In the genomic region with DNA sequence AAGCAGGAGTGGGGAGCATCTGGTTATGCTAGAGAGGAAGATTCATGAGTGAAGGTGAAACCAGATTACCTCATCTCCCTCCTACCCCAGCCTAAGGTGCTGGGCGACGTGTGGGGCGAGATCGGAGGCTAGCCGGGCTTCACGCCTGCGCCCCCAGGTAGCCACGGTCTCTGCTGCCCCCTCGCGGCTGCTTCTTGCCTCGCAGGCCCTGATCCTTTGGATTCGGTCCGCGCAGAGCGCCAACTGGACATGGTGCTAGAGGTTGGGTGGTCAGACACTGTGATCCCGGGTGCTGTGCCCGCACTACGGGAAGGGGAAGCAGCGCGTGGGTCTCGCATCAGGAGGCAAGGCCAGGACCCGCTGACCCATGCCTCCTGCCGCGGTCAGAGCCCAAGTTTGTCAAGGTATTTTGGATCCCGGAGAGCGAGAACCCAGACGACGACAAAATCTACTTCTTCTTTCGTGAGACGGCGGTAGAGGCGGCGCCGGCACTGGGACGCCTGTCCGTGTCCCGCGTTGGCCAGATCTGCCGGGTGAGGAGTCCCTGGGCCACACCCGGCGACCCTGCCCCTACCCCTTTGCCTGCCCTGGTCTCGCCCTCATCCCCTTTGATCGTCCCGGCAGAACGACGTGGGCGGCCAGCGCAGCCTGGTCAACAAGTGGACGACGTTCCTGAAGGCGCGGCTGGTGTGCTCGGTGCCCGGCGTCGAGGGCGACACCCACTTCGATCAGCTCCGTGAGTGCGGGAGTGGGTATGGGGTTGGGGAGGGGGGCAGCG, we compare ENCODE assay signal across 1 cellular context.
A peak's percentile ranks its signal among the peaks of the same experiment; 100 is the strongest.
TF ChIP-seq lines count a peak whose summit lies in the region.

No MANE protein-coding gene starts in this region.

TF ChIP-seq in HepG2, 621 proteins besides CTCF, POLR2A, EP300 and RAD21 (continued from another document and continues in another):
- TF ChIP-seq, protein P1, sequence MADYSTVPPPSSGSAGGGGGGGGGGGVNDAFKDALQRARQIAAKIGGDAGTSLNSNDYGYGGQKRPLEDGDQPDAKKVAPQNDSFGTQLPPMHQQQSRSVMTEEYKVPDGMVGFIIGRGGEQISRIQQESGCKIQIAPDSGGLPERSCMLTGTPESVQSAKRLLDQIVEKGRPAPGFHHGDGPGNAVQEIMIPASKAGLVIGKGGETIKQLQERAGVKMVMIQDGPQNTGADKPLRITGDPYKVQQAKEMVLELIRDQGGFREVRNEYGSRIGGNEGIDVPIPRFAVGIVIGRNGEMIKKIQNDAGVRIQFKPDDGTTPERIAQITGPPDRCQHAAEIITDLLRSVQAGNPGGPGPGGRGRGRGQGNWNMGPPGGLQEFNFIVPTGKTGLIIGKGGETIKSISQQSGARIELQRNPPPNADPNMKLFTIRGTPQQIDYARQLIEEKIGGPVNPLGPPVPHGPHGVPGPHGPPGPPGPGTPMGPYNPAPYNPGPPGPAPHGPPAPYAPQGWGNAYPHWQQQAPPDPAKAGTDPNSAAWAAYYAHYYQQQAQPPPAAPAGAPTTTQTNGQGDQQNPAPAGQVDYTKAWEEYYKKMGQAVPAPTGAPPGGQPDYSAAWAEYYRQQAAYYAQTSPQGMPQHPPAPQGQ (CRISPR knock-in tag; IDR thresholded peaks at IDR 0.05; ENCODE audit: borderline replicate concordance): no peak
- TF ChIP-seq ZNF615 (CRISPR knock-in tag; IDR thresholded peaks at IDR 0.05; ENCODE audit: borderline replicate concordance) (no peak), ERF (CRISPR knock-in tag; IDR thresholded peaks at IDR 0.05) (peak; percentile 76; the same call in 1 of the 2 replicates), ZNF317 (CRISPR knock-in tag; IDR thresholded peaks at IDR 0.05) (peak; percentile 74; the same call in 1 of the 2 replicates), ZFX (CRISPR knock-in tag; IDR thresholded peaks at IDR 0.05; ENCODE audit: low read depth) (peak; percentile 46; the same call in 1 of the 2 replicates), MTF2 (CRISPR knock-in tag; IDR thresholded peaks at IDR 0.05; ENCODE audit: borderline replicate concordance) (no peak), PHF20 (CRISPR knock-in tag; IDR thresholded peaks at IDR 0.05) (no peak), ZSCAN9 (CRISPR knock-in tag; IDR thresholded peaks at IDR 0.05; ENCODE audit: borderline replicate concordance) (peak; percentile 56; the same call in 1 of the 2 replicates), ZNF484 (CRISPR knock-in tag; IDR thresholded peaks at IDR 0.05; ENCODE audit: borderline replicate concordance, low read depth) (no peak), NAIF1 (CRISPR knock-in tag; IDR thresholded peaks at IDR 0.05; ENCODE audit: borderline replicate concordance) (no peak), SMAD1 (CRISPR knock-in tag; IDR thresholded peaks at IDR 0.05; ENCODE audit: borderline replicate concordance, low read depth) (peak; percentile 59; the same call in 1 of the 2 replicates)
- TF ChIP-seq, protein P2, sequence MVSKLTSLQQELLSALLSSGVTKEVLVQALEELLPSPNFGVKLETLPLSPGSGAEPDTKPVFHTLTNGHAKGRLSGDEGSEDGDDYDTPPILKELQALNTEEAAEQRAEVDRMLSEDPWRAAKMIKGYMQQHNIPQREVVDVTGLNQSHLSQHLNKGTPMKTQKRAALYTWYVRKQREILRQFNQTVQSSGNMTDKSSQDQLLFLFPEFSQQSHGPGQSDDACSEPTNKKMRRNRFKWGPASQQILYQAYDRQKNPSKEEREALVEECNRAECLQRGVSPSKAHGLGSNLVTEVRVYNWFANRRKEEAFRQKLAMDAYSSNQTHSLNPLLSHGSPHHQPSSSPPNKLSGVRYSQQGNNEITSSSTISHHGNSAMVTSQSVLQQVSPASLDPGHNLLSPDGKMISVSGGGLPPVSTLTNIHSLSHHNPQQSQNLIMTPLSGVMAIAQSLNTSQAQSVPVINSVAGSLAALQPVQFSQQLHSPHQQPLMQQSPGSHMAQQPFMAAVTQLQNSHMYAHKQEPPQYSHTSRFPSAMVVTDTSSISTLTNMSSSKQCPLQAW (CRISPR knock-in tag; IDR thresholded peaks at IDR 0.05): peak; percentile 72
- TF ChIP-seq, protein P3, sequence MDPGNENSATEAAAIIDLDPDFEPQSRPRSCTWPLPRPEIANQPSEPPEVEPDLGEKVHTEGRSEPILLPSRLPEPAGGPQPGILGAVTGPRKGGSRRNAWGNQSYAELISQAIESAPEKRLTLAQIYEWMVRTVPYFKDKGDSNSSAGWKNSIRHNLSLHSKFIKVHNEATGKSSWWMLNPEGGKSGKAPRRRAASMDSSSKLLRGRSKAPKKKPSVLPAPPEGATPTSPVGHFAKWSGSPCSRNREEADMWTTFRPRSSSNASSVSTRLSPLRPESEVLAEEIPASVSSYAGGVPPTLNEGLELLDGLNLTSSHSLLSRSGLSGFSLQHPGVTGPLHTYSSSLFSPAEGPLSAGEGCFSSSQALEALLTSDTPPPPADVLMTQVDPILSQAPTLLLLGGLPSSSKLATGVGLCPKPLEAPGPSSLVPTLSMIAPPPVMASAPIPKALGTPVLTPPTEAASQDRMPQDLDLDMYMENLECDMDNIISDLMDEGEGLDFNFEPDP (CRISPR knock-in tag; conservative IDR thresholded peaks at IDR 0.05): 0 out of 2 replicates have a peak, but pooled peaks have one; percentile 6
- TF ChIP-seq, protein P4, sequence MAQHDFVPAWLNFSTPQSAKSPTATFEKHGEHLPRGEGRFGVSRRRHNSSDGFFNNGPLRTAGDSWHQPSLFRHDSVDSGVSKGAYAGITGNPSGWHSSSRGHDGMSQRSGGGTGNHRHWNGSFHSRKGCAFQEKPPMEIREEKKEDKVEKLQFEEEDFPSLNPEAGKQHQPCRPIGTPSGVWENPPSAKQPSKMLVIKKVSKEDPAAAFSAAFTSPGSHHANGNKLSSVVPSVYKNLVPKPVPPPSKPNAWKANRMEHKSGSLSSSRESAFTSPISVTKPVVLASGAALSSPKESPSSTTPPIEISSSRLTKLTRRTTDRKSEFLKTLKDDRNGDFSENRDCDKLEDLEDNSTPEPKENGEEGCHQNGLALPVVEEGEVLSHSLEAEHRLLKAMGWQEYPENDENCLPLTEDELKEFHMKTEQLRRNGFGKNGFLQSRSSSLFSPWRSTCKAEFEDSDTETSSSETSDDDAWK (CRISPR knock-in tag; IDR thresholded peaks at IDR 0.05): no peak
- TF ChIP-seq, protein P5, sequence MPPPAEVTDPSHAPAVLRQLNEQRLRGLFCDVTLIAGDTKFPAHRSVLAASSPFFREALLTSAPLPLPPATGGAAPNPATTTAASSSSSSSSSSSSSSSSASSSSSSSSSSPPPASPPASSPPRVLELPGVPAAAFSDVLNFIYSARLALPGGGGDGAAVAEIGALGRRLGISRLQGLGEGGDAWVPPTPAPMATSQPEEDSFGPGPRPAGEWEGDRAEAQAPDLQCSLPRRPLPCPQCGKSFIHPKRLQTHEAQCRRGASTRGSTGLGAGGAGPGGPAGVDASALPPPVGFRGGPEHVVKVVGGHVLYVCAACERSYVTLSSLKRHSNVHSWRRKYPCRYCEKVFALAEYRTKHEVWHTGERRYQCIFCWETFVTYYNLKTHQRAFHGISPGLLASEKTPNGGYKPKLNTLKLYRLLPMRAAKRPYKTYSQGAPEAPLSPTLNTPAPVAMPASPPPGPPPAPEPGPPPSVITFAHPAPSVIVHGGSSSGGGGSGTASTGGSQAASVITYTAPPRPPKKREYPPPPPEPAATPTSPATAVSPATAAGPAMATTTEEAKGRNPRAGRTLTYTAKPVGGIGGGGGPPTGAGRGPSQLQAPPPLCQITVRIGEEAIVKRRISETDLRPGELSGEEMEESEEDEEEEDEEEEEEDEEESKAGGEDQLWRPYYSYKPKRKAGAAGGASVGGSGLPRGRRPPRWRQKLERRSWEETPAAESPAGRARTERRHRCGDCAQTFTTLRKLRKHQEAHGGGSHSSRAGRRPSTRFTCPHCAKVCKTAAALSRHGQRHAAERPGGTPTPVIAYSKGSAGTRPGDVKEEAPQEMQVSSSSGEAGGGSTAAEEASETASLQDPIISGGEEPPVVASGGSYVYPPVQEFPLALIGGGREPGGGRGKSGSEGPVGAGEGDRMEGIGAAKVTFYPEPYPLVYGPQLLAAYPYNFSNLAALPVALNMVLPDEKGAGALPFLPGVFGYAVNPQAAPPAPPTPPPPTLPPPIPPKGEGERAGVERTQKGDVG (CRISPR knock-in tag; IDR thresholded peaks at IDR 0.05; ENCODE audit: borderline replicate concordance): peak; percentile 93
- TF ChIP-seq, protein P6, sequence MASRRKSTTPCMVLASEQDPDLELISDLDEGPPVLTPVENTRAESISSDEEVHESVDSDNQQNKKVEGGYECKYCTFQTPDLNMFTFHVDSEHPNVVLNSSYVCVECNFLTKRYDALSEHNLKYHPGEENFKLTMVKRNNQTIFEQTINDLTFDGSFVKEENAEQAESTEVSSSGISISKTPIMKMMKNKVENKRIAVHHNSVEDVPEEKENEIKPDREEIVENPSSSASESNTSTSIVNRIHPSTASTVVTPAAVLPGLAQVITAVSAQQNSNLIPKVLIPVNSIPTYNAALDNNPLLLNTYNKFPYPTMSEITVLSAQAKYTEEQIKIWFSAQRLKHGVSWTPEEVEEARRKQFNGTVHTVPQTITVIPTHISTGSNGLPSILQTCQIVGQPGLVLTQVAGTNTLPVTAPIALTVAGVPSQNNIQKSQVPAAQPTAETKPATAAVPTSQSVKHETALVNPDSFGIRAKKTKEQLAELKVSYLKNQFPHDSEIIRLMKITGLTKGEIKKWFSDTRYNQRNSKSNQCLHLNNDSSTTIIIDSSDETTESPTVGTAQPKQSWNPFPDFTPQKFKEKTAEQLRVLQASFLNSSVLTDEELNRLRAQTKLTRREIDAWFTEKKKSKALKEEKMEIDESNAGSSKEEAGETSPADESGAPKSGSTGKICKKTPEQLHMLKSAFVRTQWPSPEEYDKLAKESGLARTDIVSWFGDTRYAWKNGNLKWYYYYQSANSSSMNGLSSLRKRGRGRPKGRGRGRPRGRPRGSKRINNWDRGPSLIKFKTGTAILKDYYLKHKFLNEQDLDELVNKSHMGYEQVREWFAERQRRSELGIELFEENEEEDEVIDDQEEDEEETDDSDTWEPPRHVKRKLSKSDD (CRISPR knock-in tag; IDR thresholded peaks at IDR 0.05; ENCODE audit: low read depth): peak; percentile 96
- TF ChIP-seq, protein P7, sequence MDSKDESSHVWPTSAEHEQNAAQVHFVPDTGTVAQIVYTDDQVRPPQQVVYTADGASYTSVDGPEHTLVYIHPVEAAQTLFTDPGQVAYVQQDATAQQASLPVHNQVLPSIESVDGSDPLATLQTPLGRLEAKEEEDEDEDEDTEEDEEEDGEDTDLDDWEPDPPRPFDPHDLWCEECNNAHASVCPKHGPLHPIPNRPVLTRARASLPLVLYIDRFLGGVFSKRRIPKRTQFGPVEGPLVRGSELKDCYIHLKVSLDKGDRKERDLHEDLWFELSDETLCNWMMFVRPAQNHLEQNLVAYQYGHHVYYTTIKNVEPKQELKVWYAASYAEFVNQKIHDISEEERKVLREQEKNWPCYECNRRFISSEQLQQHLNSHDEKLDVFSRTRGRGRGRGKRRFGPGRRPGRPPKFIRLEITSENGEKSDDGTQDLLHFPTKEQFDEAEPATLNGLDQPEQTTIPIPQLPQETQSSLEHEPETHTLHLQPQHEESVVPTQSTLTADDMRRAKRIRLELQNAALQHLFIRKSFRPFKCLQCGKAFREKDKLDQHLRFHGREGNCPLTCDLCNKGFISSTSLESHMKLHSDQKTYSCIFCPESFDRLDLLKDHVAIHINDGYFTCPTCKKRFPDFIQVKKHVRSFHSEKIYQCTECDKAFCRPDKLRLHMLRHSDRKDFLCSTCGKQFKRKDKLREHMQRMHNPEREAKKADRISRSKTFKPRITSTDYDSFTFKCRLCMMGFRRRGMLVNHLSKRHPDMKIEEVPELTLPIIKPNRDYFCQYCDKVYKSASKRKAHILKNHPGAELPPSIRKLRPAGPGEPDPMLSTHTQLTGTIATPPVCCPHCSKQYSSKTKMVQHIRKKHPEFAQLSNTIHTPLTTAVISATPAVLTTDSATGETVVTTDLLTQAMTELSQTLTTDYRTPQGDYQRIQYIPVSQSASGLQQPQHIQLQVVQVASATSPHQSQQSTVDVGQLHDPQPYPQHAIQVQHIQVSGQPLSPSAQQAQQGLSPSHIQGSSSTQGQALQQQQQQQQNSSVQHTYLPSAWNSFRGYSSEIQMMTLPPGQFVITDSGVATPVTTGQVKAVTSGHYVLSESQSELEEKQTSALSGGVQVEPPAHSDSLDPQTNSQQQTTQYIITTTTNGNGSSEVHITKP (CRISPR knock-in tag; IDR thresholded peaks at IDR 0.05; ENCODE audit: low read depth): peak; percentile 52; the same call in 1 of the 2 replicates
- TF ChIP-seq, protein P8, sequence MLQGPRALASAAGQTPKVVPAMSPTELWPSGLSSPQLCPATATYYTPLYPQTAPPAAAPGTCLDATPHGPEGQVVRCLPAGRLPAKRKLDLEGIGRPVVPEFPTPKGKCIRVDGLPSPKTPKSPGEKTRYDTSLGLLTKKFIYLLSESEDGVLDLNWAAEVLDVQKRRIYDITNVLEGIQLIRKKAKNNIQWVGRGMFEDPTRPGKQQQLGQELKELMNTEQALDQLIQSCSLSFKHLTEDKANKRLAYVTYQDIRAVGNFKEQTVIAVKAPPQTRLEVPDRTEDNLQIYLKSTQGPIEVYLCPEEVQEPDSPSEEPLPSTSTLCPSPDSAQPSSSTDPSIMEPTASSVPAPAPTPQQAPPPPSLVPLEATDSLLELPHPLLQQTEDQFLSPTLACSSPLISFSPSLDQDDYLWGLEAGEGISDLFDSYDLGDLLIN (CRISPR knock-in tag; IDR thresholded peaks at IDR 0.05; ENCODE audit: borderline replicate concordance): no peak
- TF ChIP-seq, protein P9, sequence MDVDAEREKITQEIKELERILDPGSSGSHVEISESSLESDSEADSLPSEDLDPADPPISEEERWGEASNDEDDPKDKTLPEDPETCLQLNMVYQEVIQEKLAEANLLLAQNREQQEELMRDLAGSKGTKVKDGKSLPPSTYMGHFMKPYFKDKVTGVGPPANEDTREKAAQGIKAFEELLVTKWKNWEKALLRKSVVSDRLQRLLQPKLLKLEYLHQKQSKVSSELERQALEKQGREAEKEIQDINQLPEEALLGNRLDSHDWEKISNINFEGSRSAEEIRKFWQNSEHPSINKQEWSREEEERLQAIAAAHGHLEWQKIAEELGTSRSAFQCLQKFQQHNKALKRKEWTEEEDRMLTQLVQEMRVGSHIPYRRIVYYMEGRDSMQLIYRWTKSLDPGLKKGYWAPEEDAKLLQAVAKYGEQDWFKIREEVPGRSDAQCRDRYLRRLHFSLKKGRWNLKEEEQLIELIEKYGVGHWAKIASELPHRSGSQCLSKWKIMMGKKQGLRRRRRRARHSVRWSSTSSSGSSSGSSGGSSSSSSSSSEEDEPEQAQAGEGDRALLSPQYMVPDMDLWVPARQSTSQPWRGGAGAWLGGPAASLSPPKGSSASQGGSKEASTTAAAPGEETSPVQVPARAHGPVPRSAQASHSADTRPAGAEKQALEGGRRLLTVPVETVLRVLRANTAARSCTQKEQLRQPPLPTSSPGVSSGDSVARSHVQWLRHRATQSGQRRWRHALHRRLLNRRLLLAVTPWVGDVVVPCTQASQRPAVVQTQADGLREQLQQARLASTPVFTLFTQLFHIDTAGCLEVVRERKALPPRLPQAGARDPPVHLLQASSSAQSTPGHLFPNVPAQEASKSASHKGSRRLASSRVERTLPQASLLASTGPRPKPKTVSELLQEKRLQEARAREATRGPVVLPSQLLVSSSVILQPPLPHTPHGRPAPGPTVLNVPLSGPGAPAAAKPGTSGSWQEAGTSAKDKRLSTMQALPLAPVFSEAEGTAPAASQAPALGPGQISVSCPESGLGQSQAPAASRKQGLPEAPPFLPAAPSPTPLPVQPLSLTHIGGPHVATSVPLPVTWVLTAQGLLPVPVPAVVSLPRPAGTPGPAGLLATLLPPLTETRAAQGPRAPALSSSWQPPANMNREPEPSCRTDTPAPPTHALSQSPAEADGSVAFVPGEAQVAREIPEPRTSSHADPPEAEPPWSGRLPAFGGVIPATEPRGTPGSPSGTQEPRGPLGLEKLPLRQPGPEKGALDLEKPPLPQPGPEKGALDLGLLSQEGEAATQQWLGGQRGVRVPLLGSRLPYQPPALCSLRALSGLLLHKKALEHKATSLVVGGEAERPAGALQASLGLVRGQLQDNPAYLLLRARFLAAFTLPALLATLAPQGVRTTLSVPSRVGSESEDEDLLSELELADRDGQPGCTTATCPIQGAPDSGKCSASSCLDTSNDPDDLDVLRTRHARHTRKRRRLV (CRISPR knock-in tag; IDR thresholded peaks at IDR 0.05): no peak
